In genomic region chr3:30456263-30456662, GRCh38 we compare ENCODE assay signal across 15 cellular contexts.
DNase-seq lines count a peak whose midpoint lies in the region; ATAC-seq and TF ChIP-seq lines count a peak whose summit lies in the region.
"Had no signal": no experiment of that assay in that cellular context is flagged by ENCODE, and none has a peak within 500 bp of the region (broad histone marks: within the 10 kb centered on the region; RNA-seq: fewer than 3 reads in every experiment).

No MANE protein-coding gene starts in this region.

- intact Hi-C loops in CD8-positive, alpha-beta T cell (cut with DNase I, micrococcal nuclease), result no loop called here
- intact Hi-C loops in tibial artery (cut with DNase I; ENCODE audit: low total_unique reads), result no loop called here

- no peak overlapping the region for H3K27ac ChIP-seq in CD8-positive, alpha-beta T cell (ENCODE audit: low read depth, low read length)
- peak overlapping the region; percentile 53 to 73 for H3K27ac ChIP-seq in tibial artery
- H3K27ac ChIP-seq: BLaER1 had no signal

- peak overlapping the region; percentile 45 for H3K9ac ChIP-seq in adipocyte (ENCODE audit: low read length)
- H3K9ac ChIP-seq: BLaER1 had no signal

- CTCF ChIA-PET in CD8-positive, alpha-beta T cell (lab: Charles Lee), result interaction anchor here (0.7 kb wide), 1 partner anchor 62 kb away, joined by 6 read pairs; no protein-coding TSS in a partner anchor

- H3K4me1 ChIP-seq in CD8-positive, alpha-beta T cell (ENCODE audit: insufficient read depth, low read length), result peaks cover 13% of the 10 kb centered on the region
- H3K4me1 ChIP-seq in adipocyte (ENCODE audit: control insufficient read depth, insufficient read depth, low read length), result peaks cover 50% of the 10 kb centered on the region
- H3K4me1 ChIP-seq in tibial artery, result peaks cover 0 to 59% (median 19%) of the 10 kb centered on the region in 4 donors
- H3K4me1 ChIP-seq: BLaER1 had no signal

- peaks cover 22% of the 10 kb centered on the region for H3K4me1 Mint-ChIP-seq in CD8-positive, alpha-beta T cell (ENCODE audit: low read depth)
- peaks cover 13 to 35% (median 27%) of the 10 kb centered on the region in 4 donors for H3K4me1 Mint-ChIP-seq in naive thymus-derived CD8-positive, alpha-beta T cell

- no peaks in the 10 kb centered on the region for H3K27me3 Mint-ChIP-seq in CD8-positive, alpha-beta T cell (ENCODE audit: low read depth)
- H3K27me3 Mint-ChIP-seq in naive thymus-derived CD8-positive, alpha-beta T cell, result no peaks in the 10 kb centered on the region

- no peak for TF ChIP-seq CTCF in CD8-positive, alpha-beta T cell (IDR thresholded peaks at IDR 0.05)
- TF ChIP-seq CTCF in tibial artery (IDR thresholded peaks at IDR 0.05), result no peak

- H3K27me3 ChIP-seq in CD8-positive, alpha-beta T cell (ENCODE audit: insufficient read depth, low read length), result no peaks in the 10 kb centered on the region
- H3K27me3 ChIP-seq in adipocyte (replicated peaks; ENCODE audit: control insufficient read depth, insufficient read depth, low read length) (no peaks in the 10 kb centered on the region), tibial artery (no peaks in the 10 kb centered on the region)
- H3K27me3 ChIP-seq: BLaER1, MG63 had no signal

- H3K27ac Mint-ChIP-seq in CD8-positive, alpha-beta T cell, result peak overlapping the region; percentile 53
- H3K27ac Mint-ChIP-seq in naive thymus-derived CD8-positive, alpha-beta T cell, result peak overlapping the region; percentile 32 to 91 (median 58)
- H3K27ac Mint-ChIP-seq: GM23338 had no signal

- peaks cover 13% of the 10 kb centered on the region for H3K9me3 Mint-ChIP-seq in CD8-positive, alpha-beta T cell
- H3K9me3 Mint-ChIP-seq in naive thymus-derived CD8-positive, alpha-beta T cell, result peaks cover 0 to 32% (median 15%) of the 10 kb centered on the region in 9 donors

- no peak overlapping the region for H3K4me3 ChIP-seq in CD8-positive, alpha-beta T cell (ENCODE audit: low read depth, low read length)
- H3K4me3 ChIP-seq in adipocyte (ENCODE audit: low read length) (no peak overlapping the region), tibial artery (no peak overlapping the region)
- H3K4me3 ChIP-seq: BLaER1, GM23338, MG63 had no signal

- ATAC-seq in CD8-positive, alpha-beta T cell, result peak; percentile 61
- peak; percentile 70 to 88 for ATAC-seq in naive thymus-derived CD8-positive, alpha-beta T cell
- ATAC-seq: GM23338 had no signal

- DNase-seq in CD8-positive, alpha-beta T cell, result no peak
- no peak for DNase-seq in adipocyte (ENCODE audit: low read depth)
- peak in 2 of 10 donors; percentile 39 to 49 for DNase-seq in naive thymus-derived CD8-positive, alpha-beta T cell
- DNase-seq in tibial artery, result no peak
- no peak for DNase-seq in activated naive CD4-positive, alpha-beta T cell (lab: John Stamatoyannopoulos, UW)
- no peak for DNase-seq in NCI-H446 (lab: John Stamatoyannopoulos, UW)
- DNase-seq in NK-92 (lab: John Stamatoyannopoulos, UW; ENCODE audit: unreplicated experiment), result no peak
- DNase-seq: DMS 273 treated with DMSO at 0.1 percent for 48 hours, KBM-7, MG63, NCI-H1105, NCI-H187, NCI-H748 treated with DMSO at 0.1 percent for 48 hours had no signal

- no peaks in the 10 kb centered on the region for H3K9me3 ChIP-seq in CD8-positive, alpha-beta T cell (ENCODE audit: low read length)
- H3K9me3 ChIP-seq in adipocyte (ENCODE audit: control insufficient read depth, low read length), result peaks cover 8% of the 10 kb centered on the region
- peaks cover 0 to 15% (median 4%) of the 10 kb centered on the region in 3 donors for H3K9me3 ChIP-seq in tibial artery
- H3K9me3 ChIP-seq: MG63 had no signal

- POLR2A ChIA-PET in CD8-positive, alpha-beta T cell (lab: Charles Lee), result interaction anchor here (1.3 kb wide), 1 partner anchor 151 kb away, joined by 3 read pairs; no protein-coding TSS in a partner anchor
- POLR2A ChIA-PET in naive thymus-derived CD8-positive, alpha-beta T cell (lab: Charles Lee), result interaction anchor here (0.6 to 1.3 kb wide), 4 partner anchors 144 to 161 kb away, joined by 3 to 7 read pairs (median 4); partner anchors contain the start of gene TGFBR2

- H3K36me3 ChIP-seq in CD8-positive, alpha-beta T cell (ENCODE audit: insufficient read depth, low read length), result no peaks in the 10 kb centered on the region
- H3K36me3 ChIP-seq in adipocyte (ENCODE audit: control insufficient read depth, insufficient read depth, low read length, severe bottlenecking) (no peaks in the 10 kb centered on the region), tibial artery (no peaks in the 10 kb centered on the region)
- H3K36me3 ChIP-seq: BLaER1, MG63 had no signal

- H3K4me3 Mint-ChIP-seq in CD8-positive, alpha-beta T cell, result no peak overlapping the region
- peak overlapping the region in 9 of 10 donors; percentile 8 to 74 (median 60) for H3K4me3 Mint-ChIP-seq in naive thymus-derived CD8-positive, alpha-beta T cell
- H3K4me3 Mint-ChIP-seq: GM23338 had no signal

- H3K36me3 Mint-ChIP-seq in CD8-positive, alpha-beta T cell, result no peaks in the 10 kb centered on the region
- H3K36me3 Mint-ChIP-seq in naive thymus-derived CD8-positive, alpha-beta T cell, result peaks cover 0 to 20% (median 13%) of the 10 kb centered on the region in 3 donors
